ENCODE assay signal across 19 cellular contexts in genomic region chr3:15803913-15804312, GRCh38.
"Had no signal": no experiment of that assay in that cellular context is flagged by ENCODE, and none has a peak within 500 bp of the region (broad histone marks: within the 10 kb centered on the region; RNA-seq: fewer than 3 reads in every experiment).

No MANE protein-coding gene starts in this region.

- H3K9me3 Mint-ChIP-seq: memory B cell had no signal

- H2AFZ ChIP-seq: hepatocyte, parathyroid adenoma had no signal

- H3K4me2 ChIP-seq: hepatocyte had no signal

- H3K27me3 Mint-ChIP-seq: activated naive CD8-positive, alpha-beta T cell treated with anti-CD3 and anti-CD28 coated beads for 36 hours; memory B cell; naive thymus-derived CD8-positive, alpha-beta T cell; stimulated activated naive B cell treated with anti-CD40 and anti-IgM and Interleukin-4, amounts not matched to agents 10 μg/mL and 1 μg/mL and 100 μg/mL, for 72 hours had no signal

- H3K4me3 ChIP-seq: body of pancreas, coronary artery, esophagus muscularis mucosa, hepatocyte, left ventricle myocardium inferior, transverse colon had no signal

- H3K27ac Mint-ChIP-seq: activated naive CD8-positive, alpha-beta T cell treated with anti-CD3 and anti-CD28 coated beads for 36 hours had no signal

- FAIRE-seq: kidney had no signal

- H3K27me3 ChIP-seq: body of pancreas, esophagus muscularis mucosa, hepatocyte, transverse colon had no signal

- H3K27ac ChIP-seq: coronary artery, hepatocyte, left ventricle myocardium inferior, parathyroid adenoma had no signal

- H3K9ac ChIP-seq: parathyroid adenoma had no signal

- H3K36me3 Mint-ChIP-seq: naive thymus-derived CD8-positive, alpha-beta T cell had no signal

- H3K9me3 ChIP-seq: body of pancreas, esophagus muscularis mucosa, left ventricle myocardium inferior, transverse colon had no signal

- H3K4me3 Mint-ChIP-seq: activated naive CD8-positive, alpha-beta T cell treated with anti-CD3 and anti-CD28 coated beads for 36 hours; activated T-cell treated with anti-CD3 and anti-CD28 coated beads, Interleukin-2, amount 50 U/mL, for 4 hours; memory B cell; naive thymus-derived CD8-positive, alpha-beta T cell; stimulated activated naive B cell treated with anti-CD40 and anti-IgM and Interleukin-4, amounts not matched to agents 10 μg/mL and 1 μg/mL and 100 μg/mL, for 72 hours had no signal

- DNase-seq: activated CD4-positive, CD25-positive, alpha-beta regulatory T cell treated with anti-CD3 and anti-CD28 coated beads, Interleukin-2, amount 50 U/mL, for 72 hours; activated gamma-delta T cell; activated naive CD8-positive, alpha-beta T cell treated with anti-CD3 and anti-CD28 coated beads for 36 hours; activated T-cell treated with anti-CD3 and anti-CD28 coated beads, Interleukin-2, amount 50 U/mL, for 4 hours; amygdala; body of pancreas; central memory CD4-positive, alpha-beta T cell; kidney; left ventricle myocardium inferior; naive thymus-derived CD8-positive, alpha-beta T cell; stimulated activated CD4-positive, alpha-beta T cell treated with anti-CD3 and anti-CD28 coated beads, Interleukin-2, amount 100 ng/mL, for 48 hours; stimulated activated naive B cell treated with anti-CD40 and anti-IgM and Interleukin-4, amounts not matched to agents 10 μg/mL and 1 μg/mL and 100 μg/mL, for 72 hours; T1000; transverse colon had no signal

- H3K36me3 ChIP-seq: esophagus muscularis mucosa, left ventricle myocardium inferior, transverse colon had no signal

- ATAC-seq: activated T-cell treated with anti-CD3 and anti-CD28 coated beads, Interleukin-2, amount 50 U/mL, for 4 hours; body of pancreas had no signal
